Comparison of ENCODE assay signal across 17 cellular contexts in genomic region chr3:46906471-46907058, GRCh38. TPM values are rescaled to one million over a fixed set of nuclear protein-coding genes. Genes with fewer than 3 reads are reported as not detected.
DNase-seq lines count a peak whose midpoint lies in the region; ATAC-seq and TF ChIP-seq lines count a peak whose summit lies in the region.
"Had no signal": no experiment of that assay in that cellular context is flagged by ENCODE, and none has a peak within 500 bp of the region (broad histone marks: within the 10 kb centered on the region; RNA-seq: fewer than 3 reads in every experiment).

No MANE protein-coding gene starts in this region.

- POLR2A ChIA-PET in activated naive CD8-positive, alpha-beta T cell treated with anti-CD3 and anti-CD28 coated beads, Interleukin-2, amount 10 ng/mL, durations not matched to agents 7 days and 5 days (lab: Charles Lee), result no interaction called here

- H3K27ac Mint-ChIP-seq in activated naive CD8-positive, alpha-beta T cell treated with anti-CD3 and anti-CD28 coated beads, Interleukin-2, amount 10 ng/mL, durations not matched to agents 7 days and 5 days, result no peak overlapping the region
- no peak overlapping the region for H3K27ac Mint-ChIP-seq in activated naive CD8-positive, alpha-beta T cell treated with anti-CD3 and anti-CD28 coated beads for 36 hours
- H3K27ac Mint-ChIP-seq in chondrocyte (ENCODE audit: unreplicated experiment), result no peak overlapping the region
- H3K27ac Mint-ChIP-seq in mesothelial cell of epicardium, result no peak overlapping the region
- H3K27ac Mint-ChIP-seq: HFFc6 had no signal

- H3K27me3 Mint-ChIP-seq in activated naive CD8-positive, alpha-beta T cell treated with anti-CD3 and anti-CD28 coated beads, Interleukin-2, amount 10 ng/mL, durations not matched to agents 7 days and 5 days, result no peaks in the 10 kb centered on the region
- no peaks in the 10 kb centered on the region for H3K27me3 Mint-ChIP-seq in activated naive CD8-positive, alpha-beta T cell treated with anti-CD3 and anti-CD28 coated beads for 36 hours
- no peaks in the 10 kb centered on the region for H3K27me3 Mint-ChIP-seq in chondrocyte (ENCODE audit: low read depth)
- no peaks in the 10 kb centered on the region for H3K27me3 Mint-ChIP-seq in mesothelial cell of epicardium (ENCODE audit: low read depth)
- H3K27me3 Mint-ChIP-seq: CD4-positive, alpha-beta memory T cell had no signal

- peak; percentile 23 for DNase-seq in activated naive CD8-positive, alpha-beta T cell treated with anti-CD3 and anti-CD28 coated beads, Interleukin-2, amount 10 ng/mL, durations not matched to agents 7 days and 5 days
- DNase-seq in activated naive CD8-positive, alpha-beta T cell treated with anti-CD3 and anti-CD28 coated beads for 36 hours, result no peak
- DNase-seq in chondrocyte (ENCODE audit: low spot score) (peak; percentile 43), posterior vena cava (ENCODE audit: low spot score) (peak; percentile 73), NCI-H1417 (lab: John Stamatoyannopoulos, UW) (no peak), mesothelial cell of epicardium (ENCODE audit: low spot score in 2 of 2, unreplicated experiment in 2 of 2) (no peak)
- DNase-seq: DMS153, HFFc6, NCI-H1417 treated with DMSO at 0.1 percent for 48 hours, NCI-H2029, NCI-H345, NCI-H526, PC-9 had no signal

- peaks cover 5% of the 10 kb centered on the region for H3K4me1 Mint-ChIP-seq in activated naive CD8-positive, alpha-beta T cell treated with anti-CD3 and anti-CD28 coated beads, Interleukin-2, amount 10 ng/mL, durations not matched to agents 7 days and 5 days
- peaks cover 4% of the 10 kb centered on the region for H3K4me1 Mint-ChIP-seq in activated naive CD8-positive, alpha-beta T cell treated with anti-CD3 and anti-CD28 coated beads for 36 hours
- H3K4me1 Mint-ChIP-seq in chondrocyte (ENCODE audit: low read depth) (peaks cover 10% of the 10 kb centered on the region), mesothelial cell of epicardium (peaks cover 4% of the 10 kb centered on the region)

- ATAC-seq in activated naive CD8-positive, alpha-beta T cell treated with anti-CD3 and anti-CD28 coated beads, Interleukin-2, amount 10 ng/mL, durations not matched to agents 7 days and 5 days (ENCODE audit: low read depth), result no peak
- ATAC-seq in GM19351 (IDR thresholded peaks at IDR 0.05; ENCODE audit: unreplicated experiment), result no peak

- H3K4me3 Mint-ChIP-seq in activated naive CD8-positive, alpha-beta T cell treated with anti-CD3 and anti-CD28 coated beads, Interleukin-2, amount 10 ng/mL, durations not matched to agents 7 days and 5 days, result no peak overlapping the region
- no peak overlapping the region for H3K4me3 Mint-ChIP-seq in activated naive CD8-positive, alpha-beta T cell treated with anti-CD3 and anti-CD28 coated beads for 36 hours
- H3K4me3 Mint-ChIP-seq in chondrocyte (ENCODE audit: unreplicated experiment) (no peak overlapping the region), mesothelial cell of epicardium (no peak overlapping the region)
- H3K4me3 Mint-ChIP-seq: CD4-positive, alpha-beta memory T cell; HFFc6 had no signal

- H3K9me3 Mint-ChIP-seq in activated naive CD8-positive, alpha-beta T cell treated with anti-CD3 and anti-CD28 coated beads, Interleukin-2, amount 10 ng/mL, durations not matched to agents 7 days and 5 days, result no peaks in the 10 kb centered on the region
- no peaks in the 10 kb centered on the region for H3K9me3 Mint-ChIP-seq in activated naive CD8-positive, alpha-beta T cell treated with anti-CD3 and anti-CD28 coated beads for 36 hours
- H3K9me3 Mint-ChIP-seq in chondrocyte (ENCODE audit: low read depth) (no peaks in the 10 kb centered on the region), mesothelial cell of epicardium (no peaks in the 10 kb centered on the region)
- H3K9me3 Mint-ChIP-seq: CD4-positive, alpha-beta memory T cell; HFFc6 had no signal

- intact Hi-C loops in posterior vena cava (cut with DNase I), result loop anchor here (5.0 kb wide), 2 partner anchors 39 to 199 kb away; no protein-coding TSS in a partner anchor

- TF ChIP-seq CTCF in chondrocyte (IDR thresholded peaks at IDR 0.05) (no peak), mesothelial cell of epicardium (IDR thresholded peaks at IDR 0.05; ENCODE audit: unreplicated experiment) (no peak)

- H3K36me3 Mint-ChIP-seq in activated naive CD8-positive, alpha-beta T cell treated with anti-CD3 and anti-CD28 coated beads, Interleukin-2, amount 10 ng/mL, durations not matched to agents 7 days and 5 days, result no peaks in the 10 kb centered on the region
- no peaks in the 10 kb centered on the region for H3K36me3 Mint-ChIP-seq in activated naive CD8-positive, alpha-beta T cell treated with anti-CD3 and anti-CD28 coated beads for 36 hours
- no peaks in the 10 kb centered on the region for H3K36me3 Mint-ChIP-seq in chondrocyte (ENCODE audit: low read depth)
- H3K36me3 Mint-ChIP-seq in mesothelial cell of epicardium, result no peaks in the 10 kb centered on the region
- H3K36me3 Mint-ChIP-seq: CD4-positive, alpha-beta memory T cell had no signal

RNA-seq across cellular contexts. Expression of gene PTH1R, which starts 29.0 kb away (rescaled TPM):
- not detected for total RNA-seq in activated naive CD8-positive, alpha-beta T cell treated with anti-CD3 and anti-CD28 coated beads, Interleukin-2, amount 10 ng/mL, durations not matched to agents 7 days and 5 days
- total RNA-seq in activated naive CD8-positive, alpha-beta T cell treated with anti-CD3 and anti-CD28 coated beads for 36 hours, result not detected
- total RNA-seq in chondrocyte, result 2.4 to 6.3 TPM (median 3.1 TPM) in 3 replicates
- total RNA-seq in posterior vena cava, result 10 to 100 TPM in 1 of 2 donors, 1 to 10 TPM in 1; 5.8 to 17.9 TPM
- 34.3 to 38.0 TPM (median 36.4 TPM) in 3 replicates for total RNA-seq in mesothelial cell of epicardium
- total RNA-seq: CD4-positive, alpha-beta memory T cell; PC-9; SJSA1 had no signal

RNA-seq across cellular contexts. Expression of gene MYL3, which starts 43.3 kb away (rescaled TPM):
- not detected for total RNA-seq in activated naive CD8-positive, alpha-beta T cell treated with anti-CD3 and anti-CD28 coated beads, Interleukin-2, amount 10 ng/mL, durations not matched to agents 7 days and 5 days
- not detected for total RNA-seq in activated naive CD8-positive, alpha-beta T cell treated with anti-CD3 and anti-CD28 coated beads for 36 hours
- total RNA-seq in chondrocyte (0.22 to 0.82 TPM in 2 of 3 replicates, not detected in the other), posterior vena cava (1 to 10 TPM; 3.2 to 5.9 TPM), mesothelial cell of epicardium (5.2 to 6.8 TPM (median 5.3 TPM) in 3 replicates)
- total RNA-seq: CD4-positive, alpha-beta memory T cell; H4; PC-9; SJSA1 had no signal

Comparison
In these comparisons a context has a peak if more than half of its experiments do, and no peak if none do; other contexts are left out.
1. DNase-seq: peak in activated naive CD8-positive, alpha-beta T cell treated with anti-CD3 and anti-CD28 coated beads, Interleukin-2, amount 10 ng/mL, durations not matched to agents 7 days and 5 days (single experiment), chondrocyte (single experiment) and posterior vena cava (single experiment); none in activated naive CD8-positive, alpha-beta T cell treated with anti-CD3 and anti-CD28 coated beads for 36 hours (single experiment), NCI-H1417 (0 of 3) and mesothelial cell of epicardium (0 of 2).